1 cellular context compared by ENCODE assay signal in the genomic region with DNA sequence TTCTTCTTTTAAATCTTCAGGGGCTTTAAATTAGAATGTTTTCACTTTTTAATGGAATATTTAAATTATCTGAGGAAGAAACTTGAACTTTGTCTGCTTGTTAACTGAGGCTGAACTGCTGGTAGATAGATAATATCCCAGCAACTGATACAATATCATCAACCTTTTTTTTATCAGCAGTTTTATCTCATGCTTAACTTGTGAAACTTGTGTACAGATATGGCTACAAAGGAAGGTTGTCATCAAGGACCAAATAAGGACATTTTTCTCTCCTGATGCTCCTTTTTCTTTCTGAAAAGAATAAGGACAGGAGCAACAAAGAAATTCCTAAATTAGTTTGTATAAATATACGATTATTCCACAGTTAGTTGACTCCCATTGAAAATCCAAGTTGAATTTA.
TF ChIP-seq lines count a peak whose summit lies in the region.

No MANE protein-coding gene starts in this region.

TF ChIP-seq in H1, 55 proteins besides CTCF, POLR2A, EP300 and RAD21 (continued from another document):
- TF ChIP-seq PHF8 (conservative IDR thresholded peaks at IDR 0.05; ENCODE audit: low read depth, low read length) (no peak), CREB1 (IDR thresholded peaks at IDR 0.05) (no peak), RFX5 (IDR thresholded peaks at IDR 0.05; ENCODE audit: borderline replicate concordance, low read depth, low read length) (no peak), CHD1 (IDR thresholded peaks at IDR 0.05; ENCODE audit: low read depth, low read length) (no peak)
